Comparison of ENCODE assay signal across 1 cellular context in the genomic region with DNA sequence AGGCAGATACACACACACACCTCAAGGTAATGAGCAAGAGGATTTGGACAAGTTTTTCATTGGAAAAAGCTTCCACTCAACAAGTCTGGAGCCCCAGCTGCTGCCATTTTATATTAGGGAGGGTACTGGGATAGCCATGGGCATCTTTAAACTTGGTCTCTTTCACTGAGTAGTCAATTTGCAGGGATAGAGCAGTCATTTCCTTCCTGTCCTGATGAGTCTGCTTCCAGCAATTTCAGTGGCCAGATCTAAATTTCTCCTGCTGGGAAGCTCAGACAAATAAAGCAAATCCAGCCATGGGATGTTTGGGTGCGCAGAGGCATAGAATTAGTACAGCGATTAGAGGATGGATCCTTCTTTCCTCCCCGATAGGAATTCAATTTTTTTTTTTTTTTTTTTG.
TF ChIP-seq lines count a peak whose summit lies in the region.

No MANE protein-coding gene starts in this region.

TF ChIP-seq in GM23338, 12 proteins besides CTCF, POLR2A, EP300 and RAD21 (continued from another document):
- TF ChIP-seq EZH2 (IDR thresholded peaks at IDR 0.05; ENCODE audit: low read depth, unreplicated experiment) (no peak), REST (IDR thresholded peaks at IDR 0.05; ENCODE audit: unreplicated experiment) (no peak), ZNF114 (CRISPR knock-in tag; IDR thresholded peaks at IDR 0.05) (no peak), EZH2phosphoT487 (IDR thresholded peaks at IDR 0.05; ENCODE audit: unreplicated experiment) (no peak), JUNB (IDR thresholded peaks at IDR 0.05; ENCODE audit: unreplicated experiment) (no peak)
- TF ChIP-seq, protein P1, sequence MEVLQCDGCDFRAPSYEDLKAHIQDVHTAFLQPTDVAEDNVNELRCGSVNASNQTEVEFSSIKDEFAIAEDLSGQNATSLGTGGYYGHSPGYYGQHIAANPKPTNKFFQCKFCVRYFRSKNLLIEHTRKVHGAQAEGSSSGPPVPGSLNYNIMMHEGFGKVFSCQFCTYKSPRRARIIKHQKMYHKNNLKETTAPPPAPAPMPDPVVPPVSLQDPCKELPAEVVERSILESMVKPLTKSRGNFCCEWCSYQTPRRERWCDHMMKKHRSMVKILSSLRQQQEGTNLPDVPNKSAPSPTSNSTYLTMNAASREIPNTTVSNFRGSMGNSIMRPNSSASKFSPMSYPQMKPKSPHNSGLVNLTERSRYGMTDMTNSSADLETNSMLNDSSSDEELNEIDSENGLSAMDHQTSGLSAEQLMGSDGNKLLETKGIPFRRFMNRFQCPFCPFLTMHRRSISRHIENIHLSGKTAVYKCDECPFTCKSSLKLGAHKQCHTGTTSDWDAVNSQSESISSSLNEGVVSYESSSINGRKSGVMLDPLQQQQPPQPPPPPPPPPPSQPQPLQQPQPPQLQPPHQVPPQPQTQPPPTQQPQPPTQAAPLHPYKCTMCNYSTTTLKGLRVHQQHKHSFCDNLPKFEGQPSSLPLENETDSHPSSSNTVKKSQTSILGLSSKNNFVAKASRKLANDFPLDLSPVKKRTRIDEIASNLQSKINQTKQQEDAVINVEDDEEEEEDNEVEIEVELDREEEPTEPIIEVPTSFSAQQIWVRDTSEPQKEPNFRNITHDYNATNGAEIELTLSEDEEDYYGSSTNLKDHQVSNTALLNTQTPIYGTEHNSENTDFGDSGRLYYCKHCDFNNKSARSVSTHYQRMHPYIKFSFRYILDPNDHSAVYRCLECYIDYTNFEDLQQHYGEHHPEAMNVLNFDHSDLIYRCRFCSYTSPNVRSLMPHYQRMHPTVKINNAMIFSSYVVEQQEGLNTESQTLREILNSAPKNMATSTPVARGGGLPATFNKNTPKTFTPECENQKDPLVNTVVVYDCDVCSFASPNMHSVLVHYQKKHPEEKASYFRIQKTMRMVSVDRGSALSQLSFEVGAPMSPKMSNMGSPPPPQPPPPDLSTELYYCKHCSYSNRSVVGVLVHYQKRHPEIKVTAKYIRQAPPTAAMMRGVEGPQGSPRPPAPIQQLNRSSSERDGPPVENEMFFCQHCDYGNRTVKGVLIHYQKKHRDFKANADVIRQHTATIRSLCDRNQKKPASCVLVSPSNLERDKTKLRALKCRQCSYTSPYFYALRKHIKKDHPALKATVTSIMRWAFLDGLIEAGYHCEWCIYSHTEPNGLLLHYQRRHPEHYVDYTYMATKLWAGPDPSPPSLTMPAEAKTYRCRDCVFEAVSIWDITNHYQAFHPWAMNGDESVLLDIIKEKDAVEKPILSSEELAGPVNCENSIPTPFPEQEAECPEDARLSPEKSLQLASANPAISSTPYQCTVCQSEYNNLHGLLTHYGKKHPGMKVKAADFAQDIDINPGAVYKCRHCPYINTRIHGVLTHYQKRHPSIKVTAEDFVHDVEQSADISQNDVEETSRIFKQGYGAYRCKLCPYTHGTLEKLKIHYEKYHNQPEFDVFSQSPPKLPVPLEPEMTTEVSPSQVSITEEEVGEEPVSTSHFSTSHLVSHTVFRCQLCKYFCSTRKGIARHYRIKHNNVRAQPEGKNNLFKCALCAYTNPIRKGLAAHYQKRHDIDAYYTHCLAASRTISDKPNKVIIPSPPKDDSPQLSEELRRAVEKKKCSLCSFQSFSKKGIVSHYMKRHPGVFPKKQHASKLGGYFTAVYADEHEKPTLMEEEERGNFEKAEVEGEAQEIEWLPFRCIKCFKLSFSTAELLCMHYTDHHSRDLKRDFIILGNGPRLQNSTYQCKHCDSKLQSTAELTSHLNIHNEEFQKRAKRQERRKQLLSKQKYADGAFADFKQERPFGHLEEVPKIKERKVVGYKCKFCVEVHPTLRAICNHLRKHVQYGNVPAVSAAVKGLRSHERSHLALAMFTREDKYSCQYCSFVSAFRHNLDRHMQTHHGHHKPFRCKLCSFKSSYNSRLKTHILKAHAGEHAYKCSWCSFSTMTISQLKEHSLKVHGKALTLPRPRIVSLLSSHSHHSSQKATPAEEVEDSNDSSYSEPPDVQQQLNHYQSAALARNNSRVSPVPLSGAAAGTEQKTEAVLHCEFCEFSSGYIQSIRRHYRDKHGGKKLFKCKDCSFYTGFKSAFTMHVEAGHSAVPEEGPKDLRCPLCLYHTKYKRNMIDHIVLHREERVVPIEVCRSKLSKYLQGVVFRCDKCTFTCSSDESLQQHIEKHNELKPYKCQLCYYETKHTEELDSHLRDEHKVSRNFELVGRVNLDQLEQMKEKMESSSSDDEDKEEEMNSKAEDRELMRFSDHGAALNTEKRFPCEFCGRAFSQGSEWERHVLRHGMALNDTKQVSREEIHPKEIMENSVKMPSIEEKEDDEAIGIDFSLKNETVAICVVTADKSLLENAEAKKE (CRISPR knock-in tag; IDR thresholded peaks at IDR 0.05), result no peak
- TF ChIP-seq, protein P2, sequence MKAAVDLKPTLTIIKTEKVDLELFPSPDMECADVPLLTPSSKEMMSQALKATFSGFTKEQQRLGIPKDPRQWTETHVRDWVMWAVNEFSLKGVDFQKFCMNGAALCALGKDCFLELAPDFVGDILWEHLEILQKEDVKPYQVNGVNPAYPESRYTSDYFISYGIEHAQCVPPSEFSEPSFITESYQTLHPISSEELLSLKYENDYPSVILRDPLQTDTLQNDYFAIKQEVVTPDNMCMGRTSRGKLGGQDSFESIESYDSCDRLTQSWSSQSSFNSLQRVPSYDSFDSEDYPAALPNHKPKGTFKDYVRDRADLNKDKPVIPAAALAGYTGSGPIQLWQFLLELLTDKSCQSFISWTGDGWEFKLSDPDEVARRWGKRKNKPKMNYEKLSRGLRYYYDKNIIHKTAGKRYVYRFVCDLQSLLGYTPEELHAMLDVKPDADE (IDR thresholded peaks at IDR 0.05), result no peak
